Comparison of ENCODE assay signal across 22 cellular contexts in the genomic region with DNA sequence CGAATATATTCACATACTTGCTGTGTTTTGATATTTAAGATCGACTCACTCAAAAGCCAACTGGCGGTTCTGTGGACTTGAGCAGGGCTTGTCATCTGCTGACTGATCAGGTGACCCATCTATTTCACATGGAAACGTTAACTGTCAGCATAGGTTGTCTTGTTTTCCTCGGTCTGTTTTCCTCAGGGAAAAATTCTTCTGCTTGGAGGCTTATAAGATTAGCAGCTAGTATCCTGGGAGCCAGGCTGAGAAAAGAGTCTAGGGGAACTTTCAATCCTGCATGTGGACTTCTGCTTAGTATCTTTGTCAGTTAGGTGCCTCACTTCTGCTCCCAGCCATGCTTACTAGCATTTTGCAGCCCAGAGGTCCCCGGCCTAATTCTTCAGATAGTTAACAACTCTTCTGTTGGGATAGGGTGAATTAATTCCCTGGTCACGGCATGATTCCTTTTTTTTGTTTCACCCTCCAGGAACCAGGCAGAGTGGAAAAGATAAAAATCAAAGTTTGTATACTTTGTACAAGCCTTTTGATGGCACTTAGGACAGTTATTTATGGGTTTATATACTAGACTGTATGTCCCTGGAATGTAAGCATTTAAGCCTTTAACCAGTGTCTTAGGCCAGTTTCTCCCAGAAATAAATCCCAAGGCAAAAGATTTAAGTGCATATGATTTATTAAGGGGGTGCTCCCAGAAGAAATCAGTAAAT.
DNase-seq lines count a peak whose midpoint lies in the region; ATAC-seq, FAIRE-seq and TF ChIP-seq lines count a peak whose summit lies in the region.
"Had no signal": no experiment of that assay in that cellular context is flagged by ENCODE, and none has a peak within 500 bp of the region (broad histone marks: within the 10 kb centered on the region; RNA-seq: fewer than 3 reads in every experiment).

No MANE protein-coding gene starts in this region.

- H3K9me3 Mint-ChIP-seq in mesothelial cell of epicardium = peaks cover 10% of the 10 kb centered on the region
- H3K9me3 Mint-ChIP-seq: activated T-cell treated with anti-CD3 and anti-CD28 coated beads, Interleukin-2, amount 50 U/mL, for 4 hours; CD4-positive, CD25-positive, alpha-beta regulatory T cell had no signal

- H3K9me3 ChIP-seq in ascending aorta (no peaks in the 10 kb centered on the region), transverse colon (no peaks in the 10 kb centered on the region), suprapubic skin (no peaks in the 10 kb centered on the region)

- intact Hi-C loops in ascending aorta (cut with DNase I) (loop anchor here (10.0 kb wide), 2 partner anchors 553 to 1023 kb away; no protein-coding TSS in a partner anchor), transverse colon (cut with DNase I; ENCODE audit: low total_unique reads) (no loop called here)

- TF ChIP-seq POLR2A in transverse colon (IDR thresholded peaks at IDR 0.05) (no peak), suprapubic skin (IDR thresholded peaks at IDR 0.05) (no peak)

- H3K36me3 Mint-ChIP-seq in mesothelial cell of epicardium = peaks cover 15% of the 10 kb centered on the region
- H3K36me3 Mint-ChIP-seq: CD4-positive, CD25-positive, alpha-beta regulatory T cell had no signal

- in situ Hi-C loops in transverse colon (cut with MboI; ENCODE audit: low pct_ligation_motif_present in 1 of 4, low pct_unique_long_range_greater_than_20kb in 1 of 4, low sequenced_read_pairs in 3 of 4) = loop anchor here (25.0 kb wide), 1 partner anchor 930 kb away; no protein-coding TSS in a partner anchor

- peak overlapping the region in 1 of 2 donors; percentile 23 for H3K4me3 ChIP-seq in ascending aorta
- no peak overlapping the region for H3K4me3 ChIP-seq in transverse colon
- no peak overlapping the region for H3K4me3 ChIP-seq in suprapubic skin

- H3K27me3 ChIP-seq in ascending aorta (no peaks in the 10 kb centered on the region), transverse colon (no peaks in the 10 kb centered on the region), suprapubic skin (no peaks in the 10 kb centered on the region)

- peak overlapping the region; percentile 13 for H3K4me3 Mint-ChIP-seq in mesothelial cell of epicardium
- H3K4me3 Mint-ChIP-seq: activated T-cell treated with anti-CD3 and anti-CD28 coated beads, Interleukin-2, amount 50 U/mL, for 4 hours had no signal

- H3K4me1 Mint-ChIP-seq in mesothelial cell of epicardium = peaks cover 46% of the 10 kb centered on the region
- H3K4me1 Mint-ChIP-seq: CD4-positive, CD25-positive, alpha-beta regulatory T cell had no signal

- WGBS in transverse colon (ENCODE audit: low coverage in 1 of 2), 2 donors = 57 to 60% methylated on average over 1 to 7 of the region's 7 CpGs
- 81% methylated on average over 7 of the region's 7 CpGs for whole genome bisulfite sequencing in suprapubic skin

- ATAC-seq in GM18517 (IDR thresholded peaks at IDR 0.05; ENCODE audit: unreplicated experiment) = no peak
- ATAC-seq: activated T-cell treated with anti-CD3 and anti-CD28 coated beads, Interleukin-2, amount 50 U/mL, for 4 hours; HCT116; left ventricle myocardium superior; right cardiac atrium had no signal

- DNase-seq in HTR-8/SVneo (ENCODE audit: insufficient read length, low spot score) (no peak), ascending aorta (ENCODE audit: low spot score in 2 of 2) (no peak), mesothelial cell of epicardium (ENCODE audit: low spot score in 2 of 2, unreplicated experiment in 2 of 2) (no peak), transverse colon (no peak), suprapubic skin (ENCODE audit: low spot score in 2 of 2) (no peak), NCI-H345 (lab: John Stamatoyannopoulos, UW) (no peak)
- DNase-seq: activated CD4-positive, CD25-positive, alpha-beta regulatory T cell treated with anti-CD3 and anti-CD28 coated beads, Interleukin-2, amount 50 U/mL, for 72 hours; activated naive CD4-positive, alpha-beta T cell; activated T-cell treated with anti-CD3 and anti-CD28 coated beads, Interleukin-2, amount 50 U/mL, for 4 hours; anterior cingulate cortex; CD4-positive, CD25-positive, alpha-beta regulatory T cell; left ventricle myocardium superior; NCI-H1694; NCI-H2171 treated with DMSO at 0.1 percent for 48 hours; NCI-H526 treated with DMSO at 0.1 percent for 48 hours; occipital lobe; right cardiac atrium; stimulated activated CD4-positive, alpha-beta T cell treated with anti-CD3 and anti-CD28 coated beads, Interleukin-15, amount 100 ng/mL, for 24 hours; T1000 had no signal

- peaks cover 0 to 16% of the 10 kb centered on the region in 2 donors for H3K4me1 ChIP-seq in ascending aorta
- H3K4me1 ChIP-seq in transverse colon = peaks cover 0 to 10% (median 6%) of the 10 kb centered on the region in 4 donors
- H3K4me1 ChIP-seq in suprapubic skin = no peaks in the 10 kb centered on the region

- H3K36me3 ChIP-seq in ascending aorta (no peaks in the 10 kb centered on the region), transverse colon (no peaks in the 10 kb centered on the region), suprapubic skin (no peaks in the 10 kb centered on the region)

- H3K27ac ChIP-seq in ascending aorta (peak overlapping the region; percentile 24 to 64), transverse colon (peak overlapping the region; percentile 25 to 40 (median 28)), suprapubic skin (no peak overlapping the region)

- TF ChIP-seq CTCF in ascending aorta (IDR thresholded peaks at IDR 0.05) (no peak), mesothelial cell of epicardium (IDR thresholded peaks at IDR 0.05; ENCODE audit: unreplicated experiment) (no peak), transverse colon (IDR thresholded peaks at IDR 0.05) (no peak), suprapubic skin (IDR thresholded peaks at IDR 0.05) (no peak)

- FAIRE-seq in HTR-8/SVneo (lab: Jason Lieb, UNC) = peak; percentile 46
- FAIRE-seq: urothelium cell line had no signal

- TF ChIP-seq EP300 in transverse colon (IDR thresholded peaks at IDR 0.05; ENCODE audit: low read depth) = no peak
- no peak for TF ChIP-seq EP300 in suprapubic skin (IDR thresholded peaks at IDR 0.05)

- H3K27me3 Mint-ChIP-seq in mesothelial cell of epicardium (ENCODE audit: low read depth) = no peaks in the 10 kb centered on the region
- H3K27me3 Mint-ChIP-seq: CD4-positive, CD25-positive, alpha-beta regulatory T cell had no signal

- H3K27ac Mint-ChIP-seq in mesothelial cell of epicardium = peak overlapping the region; percentile 88
- H3K27ac Mint-ChIP-seq: CD4-positive, CD25-positive, alpha-beta regulatory T cell had no signal
